20 cellular contexts compared by ENCODE assay signal in the genomic region with DNA sequence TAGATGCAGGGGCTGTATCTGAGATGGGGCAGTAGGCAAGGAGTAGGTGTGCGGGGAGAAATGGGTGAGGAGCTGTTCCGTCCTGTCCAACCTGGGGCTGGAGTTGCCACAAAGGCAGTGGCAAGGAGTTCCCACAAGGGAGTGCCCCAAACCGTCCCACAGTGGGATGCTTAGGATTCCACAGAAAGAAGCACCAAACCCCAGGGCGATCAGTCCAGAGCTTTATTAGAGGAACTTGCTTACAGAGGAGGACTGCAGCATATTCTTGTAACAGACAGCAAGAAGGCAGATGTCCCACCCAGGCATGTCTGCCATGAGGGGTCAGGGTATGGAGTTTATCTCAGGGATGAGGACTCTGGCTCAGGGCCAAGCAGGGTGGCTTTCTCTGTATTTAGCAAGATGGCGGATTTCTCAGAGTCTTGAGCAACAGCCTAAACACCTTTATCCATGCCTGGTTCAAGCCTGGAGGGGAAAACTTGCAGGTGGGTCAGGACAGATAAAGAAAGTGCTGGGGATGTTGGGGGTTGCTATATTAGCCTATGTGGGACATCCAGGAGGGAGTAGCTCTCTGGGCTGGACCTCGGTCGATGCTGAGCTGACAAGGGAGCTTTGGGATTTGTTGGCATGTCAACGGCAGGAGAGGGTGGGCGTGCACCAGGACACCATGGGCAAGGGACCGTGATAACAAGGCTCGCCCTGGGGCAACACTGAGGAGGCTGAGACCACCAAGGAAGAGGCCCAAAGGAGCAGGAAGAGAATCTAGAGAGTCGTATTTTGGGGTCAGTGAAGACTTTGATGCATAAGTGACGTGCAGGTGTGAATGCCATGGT. TPM values are rescaled to one million over a fixed set of nuclear protein-coding genes. Genes with fewer than 3 reads are reported as not detected.
A peak's percentile ranks its signal among the peaks of the same experiment; 100 is the strongest.
DNase-seq lines count a peak whose midpoint lies in the region; ATAC-seq and TF ChIP-seq lines count a peak whose summit lies in the region.
"Had no signal": no experiment of that assay in that cellular context is flagged by ENCODE, and none has a peak within 500 bp of the region (broad histone marks: within the 10 kb centered on the region; RNA-seq: fewer than 3 reads in every experiment).

No MANE protein-coding gene starts in this region.

- no peak for ATAC-seq in natural killer cell treated with Interleukin-12 subunit alpha and Interleukin-12 subunit beta and Interleukin-15 and Interleukin-18, amount 100 ng/mL, for 72 hours
- ATAC-seq in natural killer cell = no peak
- ATAC-seq in psoas muscle = peak; percentile 2 to 9 (median 4)
- ATAC-seq: A549, GM12878 had no signal

- H3K27me3 Mint-ChIP-seq in natural killer cell treated with Interleukin-12 subunit alpha and Interleukin-12 subunit beta and Interleukin-15 and Interleukin-18, amount 100 ng/mL, for 72 hours = peaks cover 0 to 9% of the 10 kb centered on the region in 2 donors
- H3K27me3 Mint-ChIP-seq in natural killer cell (ENCODE audit: low read depth in 2 of 2) = no peaks in the 10 kb centered on the region
- H3K27me3 Mint-ChIP-seq: CD4-positive, alpha-beta T cell had no signal

- intact Hi-C loops in natural killer cell (cut with micrococcal nuclease) = no loop called here
- intact Hi-C loops in esophagus muscularis mucosa (cut with DNase I) = no loop called here
- intact Hi-C loops in psoas muscle (cut with DNase I) = no loop called here
- intact Hi-C loops in vagina (cut with DNase I) = no loop called here

- H3K27me3 ChIP-seq in esophagus muscularis mucosa = peaks cover 0 to 10% (median 0%) of the 10 kb centered on the region in 4 donors
- no peaks in the 10 kb centered on the region for H3K27me3 ChIP-seq in psoas muscle (ENCODE audit: insufficient read depth in 3 of 3, low read length in 2 of 3)
- no peaks in the 10 kb centered on the region for H3K27me3 ChIP-seq in vagina

- peaks cover 0 to 49% (median 44%) of the 10 kb centered on the region in 4 donors for H3K9me3 ChIP-seq in esophagus muscularis mucosa
- no peaks in the 10 kb centered on the region for H3K9me3 ChIP-seq in psoas muscle
- peaks cover 16% of the 10 kb centered on the region for H3K9me3 ChIP-seq in vagina

- no peaks in the 10 kb centered on the region for H3K4me1 ChIP-seq in esophagus muscularis mucosa
- H3K4me1 ChIP-seq in psoas muscle = peaks cover 56% of the 10 kb centered on the region
- H3K4me1 ChIP-seq in vagina = no peaks in the 10 kb centered on the region
- H3K4me1 ChIP-seq: A549, Caco-2, HAP-1 had no signal

- H3K9me3 Mint-ChIP-seq in natural killer cell treated with Interleukin-12 subunit alpha and Interleukin-12 subunit beta and Interleukin-15 and Interleukin-18, amount 100 ng/mL, for 72 hours = peaks cover 8% of the 10 kb centered on the region
- H3K9me3 Mint-ChIP-seq in natural killer cell = peaks cover 8 to 20% of the 10 kb centered on the region in 2 donors

- TF ChIP-seq CTCF in natural killer cell (IDR thresholded peaks at IDR 0.05) = no peak
- TF ChIP-seq CTCF in esophagus muscularis mucosa (IDR thresholded peaks at IDR 0.05) = no peak
- TF ChIP-seq CTCF in psoas muscle (IDR thresholded peaks at IDR 0.05) = no peak
- TF ChIP-seq CTCF in vagina (IDR thresholded peaks at IDR 0.05) = no peak

- H3K4me1 Mint-ChIP-seq in natural killer cell treated with Interleukin-12 subunit alpha and Interleukin-12 subunit beta and Interleukin-15 and Interleukin-18, amount 100 ng/mL, for 72 hours (ENCODE audit: low read depth in 2 of 2) = peaks cover 4 to 7% of the 10 kb centered on the region in 2 donors
- H3K4me1 Mint-ChIP-seq in natural killer cell = peaks cover 0 to 7% of the 10 kb centered on the region in 2 donors

- no peak overlapping the region for H3K4me3 Mint-ChIP-seq in natural killer cell treated with Interleukin-12 subunit alpha and Interleukin-12 subunit beta and Interleukin-15 and Interleukin-18, amount 100 ng/mL, for 72 hours
- no peak overlapping the region for H3K4me3 Mint-ChIP-seq in natural killer cell
- H3K4me3 Mint-ChIP-seq: CD4-positive, alpha-beta T cell had no signal

- no peak overlapping the region for H3K27ac ChIP-seq in esophagus muscularis mucosa (replicated peaks in 1 of 4)
- peak overlapping the region; percentile 49 for H3K27ac ChIP-seq in psoas muscle
- no peak overlapping the region for H3K27ac ChIP-seq in vagina
- no peak overlapping the region for H3K27ac ChIP-seq in caudate nucleus (ENCODE audit: low read depth, low read length)
- H3K27ac ChIP-seq: 22Rv1, A549, C4-2B, GM23248, HL-60 had no signal

- no peak for TF ChIP-seq EP300 in esophagus muscularis mucosa (IDR thresholded peaks at IDR 0.05)

- peaks cover 0 to 71% (median 10%) of the 10 kb centered on the region in 4 donors for H3K36me3 ChIP-seq in esophagus muscularis mucosa
- H3K36me3 ChIP-seq in psoas muscle (ENCODE audit: insufficient read depth in 1 of 2, low read depth in 1 of 2) = peaks cover 17 to 95% of the 10 kb centered on the region in 2 donors
- peaks cover 1 to 44% of the 10 kb centered on the region in 2 donors for H3K36me3 ChIP-seq in vagina

- no peak overlapping the region for H3K4me3 ChIP-seq in esophagus muscularis mucosa
- H3K4me3 ChIP-seq in psoas muscle = no peak overlapping the region
- H3K4me3 ChIP-seq in vagina = no peak overlapping the region
- H3K4me3 ChIP-seq: A549, GM12878, GM23248, HAP-1 had no signal

- no peak for TF ChIP-seq POLR2A in esophagus muscularis mucosa (IDR thresholded peaks at IDR 0.05; ENCODE audit: low read depth)
- TF ChIP-seq POLR2A in vagina (IDR thresholded peaks at IDR 0.05) = no peak

- peak; percentile 56 for DNase-seq in natural killer cell treated with Interleukin-12 subunit alpha and Interleukin-12 subunit beta and Interleukin-15 and Interleukin-18, amount 100 ng/mL, for 72 hours (ENCODE audit: low spot score)
- DNase-seq in natural killer cell (no peak), esophagus muscularis mucosa (ENCODE audit: extremely low spot score) (peak; percentile 50), psoas muscle (no peak), vagina (ENCODE audit: extremely low spot score in 2 of 2) (no peak), caudate nucleus (lab: John Stamatoyannopoulos, UW) (no peak), NCI-H2029 treated with DMSO at 0.1 percent for 48 hours (lab: John Stamatoyannopoulos, UW) (no peak), kidney tubule cell (ENCODE audit: low spot score) (no peak)
- DNase-seq: AML-193; Caco-2; CD4-positive, alpha-beta T cell; DMS79 treated with DMSO at 0.1 percent for 48 hours; GM23248; IMR-90 had no signal

- no peak overlapping the region for H3K27ac Mint-ChIP-seq in natural killer cell treated with Interleukin-12 subunit alpha and Interleukin-12 subunit beta and Interleukin-15 and Interleukin-18, amount 100 ng/mL, for 72 hours
- no peak overlapping the region for H3K27ac Mint-ChIP-seq in natural killer cell
- H3K27ac Mint-ChIP-seq: CD4-positive, alpha-beta T cell had no signal

- 87% methylated on average over 13 of the region's 13 CpGs for WGBS in esophagus muscularis mucosa
- 77 to 81% (median 81%) methylated on average over 13 of the region's 13 CpGs for WGBS in psoas muscle, 3 donors

- peaks cover 42% of the 10 kb centered on the region for H3K36me3 Mint-ChIP-seq in natural killer cell treated with Interleukin-12 subunit alpha and Interleukin-12 subunit beta and Interleukin-15 and Interleukin-18, amount 100 ng/mL, for 72 hours
- peaks cover 51% of the 10 kb centered on the region for H3K36me3 Mint-ChIP-seq in natural killer cell

RNA-seq across cellular contexts. Expression of gene OBSCN, which starts 32.8 kb away (rescaled TPM):
- total RNA-seq in natural killer cell treated with Interleukin-12 subunit alpha and Interleukin-12 subunit beta and Interleukin-15 and Interleukin-18, amount 100 ng/mL, for 72 hours = 10 to 100 TPM in 1 of 2 donors, 1 to 10 TPM in 1; 6.4 to 12.3 TPM
- total RNA-seq in natural killer cell = 10 to 100 TPM in 2 of 3 donors, 1 to 10 TPM in 1; 9.6 to 30.0 (median 14.3) TPM
- total RNA-seq in esophagus muscularis mucosa = 10 to 100 TPM; 12.6 to 31.4 (median 17.8) TPM
- 1,000 to 10,000 TPM; 1,061 to 1,869 (median 1,568) TPM for total RNA-seq in psoas muscle
- polyA plus RNA-seq in psoas muscle = 100 to 1,000 TPM; 397 to 658 (median 442) TPM
- 35.8 TPM for total RNA-seq in vagina

Comparison
In these comparisons a context has a peak if more than half of its experiments do, and no peak if none do; other contexts are left out.
1. DNase-seq: peak in natural killer cell treated with Interleukin-12 subunit alpha and Interleukin-12 subunit beta and Interleukin-15 and Interleukin-18, amount 100 ng/mL, for 72 hours (single experiment) and esophagus muscularis mucosa (single experiment); none in natural killer cell (single experiment), psoas muscle (0 of 2), vagina (0 of 2), caudate nucleus (0 of 61), NCI-H2029 treated with DMSO at 0.1 percent for 48 hours (single experiment) and kidney tubule cell (single experiment).
2. ATAC-seq: peak in psoas muscle (4 of 4); none in natural killer cell treated with Interleukin-12 subunit alpha and Interleukin-12 subunit beta and Interleukin-15 and Interleukin-18, amount 100 ng/mL, for 72 hours (0 of 2) and natural killer cell (0 of 3).
3. RNA of gene OBSCN, which starts 32.8 kb away (total RNA-seq): 1,061 to 1,869 TPM in psoas muscle; 35.8 TPM in vagina (single experiment), 12.6 to 31.4 TPM in esophagus muscularis mucosa, 9.6 to 30.0 TPM in natural killer cell and 6.4 to 12.3 TPM in natural killer cell treated with Interleukin-12 subunit alpha and Interleukin-12 subunit beta and Interleukin-15 and Interleukin-18, amount 100 ng/mL, for 72 hours; every median in the first group is over 10 times any median in the second.